ENCODE assay signal across 1 cellular context in genomic region chr2:62432407-62432806, GRCh38.
A peak's percentile ranks its signal among the peaks of the same experiment; 100 is the strongest.
TF ChIP-seq lines count a peak whose summit lies in the region.

No MANE protein-coding gene starts in this region.

TF ChIP-seq in GM12878, 131 proteins besides CTCF, POLR2A, EP300 and RAD21:
- TF ChIP-seq, protein P1, sequence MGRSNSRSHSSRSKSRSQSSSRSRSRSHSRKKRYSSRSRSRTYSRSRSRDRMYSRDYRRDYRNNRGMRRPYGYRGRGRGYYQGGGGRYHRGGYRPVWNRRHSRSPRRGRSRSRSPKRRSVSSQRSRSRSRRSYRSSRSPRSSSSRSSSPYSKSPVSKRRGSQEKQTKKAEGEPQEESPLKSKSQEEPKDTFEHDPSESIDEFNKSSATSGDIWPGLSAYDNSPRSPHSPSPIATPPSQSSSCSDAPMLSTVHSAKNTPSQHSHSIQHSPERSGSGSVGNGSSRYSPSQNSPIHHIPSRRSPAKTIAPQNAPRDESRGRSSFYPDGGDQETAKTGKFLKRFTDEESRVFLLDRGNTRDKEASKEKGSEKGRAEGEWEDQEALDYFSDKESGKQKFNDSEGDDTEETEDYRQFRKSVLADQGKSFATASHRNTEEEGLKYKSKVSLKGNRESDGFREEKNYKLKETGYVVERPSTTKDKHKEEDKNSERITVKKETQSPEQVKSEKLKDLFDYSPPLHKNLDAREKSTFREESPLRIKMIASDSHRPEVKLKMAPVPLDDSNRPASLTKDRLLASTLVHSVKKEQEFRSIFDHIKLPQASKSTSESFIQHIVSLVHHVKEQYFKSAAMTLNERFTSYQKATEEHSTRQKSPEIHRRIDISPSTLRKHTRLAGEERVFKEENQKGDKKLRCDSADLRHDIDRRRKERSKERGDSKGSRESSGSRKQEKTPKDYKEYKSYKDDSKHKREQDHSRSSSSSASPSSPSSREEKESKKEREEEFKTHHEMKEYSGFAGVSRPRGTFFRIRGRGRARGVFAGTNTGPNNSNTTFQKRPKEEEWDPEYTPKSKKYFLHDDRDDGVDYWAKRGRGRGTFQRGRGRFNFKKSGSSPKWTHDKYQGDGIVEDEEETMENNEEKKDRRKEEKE (IDR thresholded peaks at IDR 0.05) = no peak
- 0 out of 2 replicates have a peak, but pooled peaks have one; percentile 26 for TF ChIP-seq IKZF1 (conservative IDR thresholded peaks at IDR 0.05)
